Comparison of ENCODE assay signal across 8 cellular contexts in the genomic region with DNA sequence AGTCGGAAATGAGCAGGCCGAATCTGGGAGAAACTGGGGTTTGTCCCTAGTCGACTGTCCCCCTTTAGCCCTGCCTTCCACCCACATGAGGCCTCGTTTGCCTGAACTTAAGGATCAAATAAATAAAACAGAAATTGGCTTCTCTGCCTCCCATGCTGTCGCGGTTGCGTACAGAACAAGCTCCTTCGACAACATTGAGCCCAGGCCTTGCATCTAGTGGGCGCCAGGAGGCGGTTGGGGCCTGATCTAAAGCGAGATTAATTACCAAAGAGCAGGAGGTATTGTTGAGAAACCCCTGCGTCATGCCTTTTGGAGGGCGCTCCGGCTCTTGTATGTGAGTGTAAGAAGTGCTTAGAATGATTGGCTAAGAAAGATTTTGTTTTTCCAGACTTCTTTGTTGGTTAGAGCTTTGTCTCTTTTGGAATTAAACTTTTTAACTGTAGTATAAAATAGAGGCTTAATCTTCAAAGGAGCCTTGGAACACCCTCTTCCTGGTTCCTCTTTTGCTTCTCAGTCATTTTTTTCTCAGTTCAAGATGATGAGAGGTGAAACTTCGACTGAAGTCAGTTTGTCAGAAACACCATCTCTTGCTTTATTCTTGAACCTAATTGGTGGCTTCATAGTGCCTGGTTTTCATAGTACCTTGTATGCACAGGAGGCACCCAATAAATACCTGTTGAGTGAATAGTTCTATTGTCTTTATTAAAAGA. TPM values are rescaled to one million over a fixed set of nuclear protein-coding genes. Genes with fewer than 3 reads are reported as not detected.
A peak's percentile ranks its signal among the peaks of the same experiment; 100 is the strongest.
DNase-seq lines count a peak whose midpoint lies in the region; ATAC-seq and TF ChIP-seq lines count a peak whose summit lies in the region.

No MANE protein-coding gene starts in this region.

- ATAC-seq in GM18508 (IDR thresholded peaks at IDR 0.05; ENCODE audit: insufficient read depth, unreplicated experiment) (peak; percentile 49), HG03045 (IDR thresholded peaks at IDR 0.05; ENCODE audit: unreplicated experiment) (peak; percentile 57)
- ATAC-seq in activated CD4-positive, CD25-positive, alpha-beta regulatory T cell treated with anti-CD3 and anti-CD28 coated beads, Interleukin-2, amount 50 U/mL, for 24 hours = peak; percentile 79 to 84

- H3K36me3 ChIP-seq in kidney epithelial cell (ENCODE audit: control insufficient read depth, insufficient read depth, low read length) = no peaks in the 10 kb centered on the region

- peak; percentile 43 for DNase-seq in 8988T
- DNase-seq in NCI-H2171 (lab: John Stamatoyannopoulos, UW) = peak; percentile 27
- peak; percentile 67 for DNase-seq in cerebellar cortex (ENCODE audit: low spot score)
- peak; percentile 56 for DNase-seq in kidney epithelial cell (ENCODE audit: low read depth)
- DNase-seq in stimulated activated CD4-positive, alpha-beta T cell treated with anti-CD3 and anti-CD28 coated beads, Interleukin-15, amount 100 ng/mL, for 48 hours (ENCODE audit: low read depth in 2 of 2) = peak; percentile 66 to 70

- TF ChIP-seq CTCF in kidney epithelial cell (IDR thresholded peaks at IDR 0.05; ENCODE audit: insufficient read depth, low read length, poor library complexity, severe bottlenecking) = peak; percentile 70

- peak overlapping the region; percentile 88 for H3K4me3 ChIP-seq in kidney epithelial cell (ENCODE audit: low read depth, low read length)

- H3K27me3 ChIP-seq in kidney epithelial cell (ENCODE audit: control insufficient read depth, insufficient read depth, low read length) = no peaks in the 10 kb centered on the region

RNA-seq across cellular contexts. Expression of gene ATP6V0E1, which starts 0.8 kb away (rescaled TPM):
- 171 and 178 TPM in 2 replicates for total RNA-seq in kidney epithelial cell

RNA-seq across cellular contexts. Expression of gene RPL26L1, which starts 25.2 kb away (rescaled TPM):
- 71.5 and 81.1 TPM in 2 replicates for total RNA-seq in kidney epithelial cell

Comparison
In these comparisons a context has a peak if more than half of its experiments do, and no peak if none do; other contexts are left out.
1. Peak in every context shown above with its lines: DNase-seq, ATAC-seq and H3K4me3 ChIP-seq.